Comparison of ENCODE assay signal across 9 cellular contexts in genomic region chr7:80392229-80393169, GRCh38.
DNase-seq lines count a peak whose midpoint lies in the region; ATAC-seq, FAIRE-seq and TF ChIP-seq lines count a peak whose summit lies in the region.
"Had no signal": no experiment of that assay in that cellular context is flagged by ENCODE, and none has a peak within 500 bp of the region (broad histone marks: within the 10 kb centered on the region; RNA-seq: fewer than 3 reads in every experiment).

No MANE protein-coding gene starts in this region.

- H3K4me2 ChIP-seq in HCT116 (ENCODE audit: low read length): no peak overlapping the region

- FAIRE-seq in GM12891 (lab: Jason Lieb, UNC): no peak
- FAIRE-seq: GM18507 had no signal

- TF ChIP-seq CTCF in AG04449 (IDR thresholded peaks at IDR 0.05; ENCODE audit: insufficient read depth, low read length, missing control alignments) (peak; percentile 25), HCT116 (IDR thresholded peaks at IDR 0.05 in 2 of 3, conservative IDR thresholded peaks at IDR 0.05 in 1 of 3; ENCODE audit: borderline replicate concordance in 1 of 3, insufficient read depth in 1 of 3, low read depth in 2 of 3, low read length in 2 of 3) (peak; percentile 27 to 49 (median 48); a peak in 4 of 6 replicates), uterus (IDR thresholded peaks at IDR 0.05) (peak; percentile 32 to 56 (median 48)), WERI-Rb-1 (IDR thresholded peaks at IDR 0.05; ENCODE audit: low read depth, low read length) (no peak)

- peak; percentile 56 for TF ChIP-seq RAD21 in HCT116 (IDR thresholded peaks at IDR 0.05; ENCODE audit: low read depth)

- CTCF ChIA-PET in AG04449 (lab: Yijun Ruan, JAX): interaction anchor here (0.6 to 8.1 kb wide), 45 partner anchors 10 to 558 kb away, joined by 3 to 74 read pairs (median 4); partner anchors contain the start of gene GNAI1
- CTCF ChIA-PET in HCT116 (lab: Charles Lee): interaction anchor here (0.7 to 2.7 kb wide), 13 partner anchors 9 to 333 kb away, joined by 3 to 15 read pairs (median 4); partner anchors contain the start of gene GNAI1

- H3K36me3 ChIP-seq in HCT116 (ENCODE audit: control insufficient read depth in 1 of 2, insufficient read depth in 2 of 2, low read length in 2 of 2) (no peaks in the 10 kb centered on the region), uterus (no peaks in the 10 kb centered on the region), WERI-Rb-1 (no peaks in the 10 kb centered on the region)

- RAD21 ChIA-PET in HCT116 (lab: Charles Lee; ENCODE audit: low non-redundant PET in 1 of 2, low total read pairs in 2 of 2, uncharacterized antibody in 2 of 2, unreplicated experiment in 2 of 2): interaction anchor here in 1 of 2 experiments (1.0 to 1.1 kb wide), 2 partner anchors 257 to 258 kb away, joined by 3 read pairs; partner anchors contain the start of gene GNAI1

- H3K79me2 ChIP-seq in HCT116 (ENCODE audit: insufficient read depth, low read length): no peaks in the 10 kb centered on the region

- ATAC-seq in HCT116 (no peak), HG03039 (IDR thresholded peaks at IDR 0.05; ENCODE audit: unreplicated experiment) (no peak)

- intact Hi-C loops in HCT116 (cut with micrococcal nuclease) (loop anchor here (2.0 to 10.0 kb wide), 2 partner anchors 258 to 328 kb away; partner anchors contain the start of gene GNAI1), uterus (cut with DNase I; ENCODE audit: low total_unique reads) (no loop called here)

- H3K9ac ChIP-seq in HCT116 (ENCODE audit: low read length): no peak overlapping the region

- DNase-seq in AG04449 (ENCODE audit: low read depth, low spot score) (no peak), HCT116 (ENCODE audit: low read depth, low spot score) (peak; percentile 7), SK-N-DZ (ENCODE audit: low spot score) (peak; percentile 12), glomerular visceral epithelial cell (ENCODE audit: extremely low spot score) (peak; percentile 22), uterus (no peak), GM12891 (ENCODE audit: insufficient read length, low spot score) (no peak), WERI-Rb-1 (no peak)

- H3K9me3 ChIP-seq in HCT116 (ENCODE audit: control insufficient read depth in 1 of 2, insufficient read depth in 1 of 2, low read depth in 1 of 2, low read length in 2 of 2) (no peaks in the 10 kb centered on the region), uterus (no peaks in the 10 kb centered on the region), WERI-Rb-1 (ENCODE audit: severe bottlenecking) (no peaks in the 10 kb centered on the region)

- no peaks in the 10 kb centered on the region; a peak in 1 of 4 replicates for H3K4me1 ChIP-seq in HCT116 (ENCODE audit: control insufficient read depth in 1 of 2, insufficient read depth in 2 of 2, low read length in 2 of 2)
- no peaks in the 10 kb centered on the region for H3K4me1 ChIP-seq in uterus

- BruUV-seq in HCT116 (replicated peaks; lab: Mats Ljungman, UMichigan): no TSS peak

- POLR2A ChIA-PET in AG04449 (lab: Yijun Ruan, JAX) (interaction anchor here (0.7 to 1.2 kb wide), 2 partner anchors 258 to 983 kb away, joined by 3 to 4 read pairs; partner anchors contain the start of gene GNAI1), HCT116 (lab: Charles Lee) (no interaction called here)

- H4K20me1 ChIP-seq in HCT116 (ENCODE audit: insufficient read depth): no peaks in the 10 kb centered on the region

- no peaks in the 10 kb centered on the region for H3K27me3 ChIP-seq in HCT116 (ENCODE audit: insufficient read depth, low read length)
- H3K27me3 ChIP-seq in uterus: no peaks in the 10 kb centered on the region
- H3K27me3 ChIP-seq in WERI-Rb-1 (ENCODE audit: insufficient read depth, low read depth, severe bottlenecking): no peaks in the 10 kb centered on the region

- H3K4me3 ChIP-seq in AG04449 (ENCODE audit: low read depth, low read length) (no peak overlapping the region), HCT116 (replicated peaks in 1 of 2; ENCODE audit: low read depth in 1 of 2, low read length in 2 of 2) (no peak overlapping the region), uterus (no peak overlapping the region), WERI-Rb-1 (ENCODE audit: low read depth, low read length) (no peak overlapping the region)

- H3K9me2 ChIP-seq in HCT116 (ENCODE audit: insufficient read depth): no peaks in the 10 kb centered on the region

- H3K27ac ChIP-seq in HCT116 (ENCODE audit: low read depth, low read length) (no peak overlapping the region), uterus (no peak overlapping the region), WERI-Rb-1 (no peak overlapping the region)

- TF ChIP-seq POLR2A in HCT116 (IDR thresholded peaks at IDR 0.05; ENCODE audit: borderline replicate concordance, extremely low read depth, insufficient read depth, insufficient read length): no peak
- no peak for TF ChIP-seq POLR2A in uterus (IDR thresholded peaks at IDR 0.05)
- TF ChIP-seq POLR2A in GM12891 (IDR thresholded peaks at IDR 0.05; ENCODE audit: low read depth, low read length): no peak

- peak overlapping the region; percentile 24 for H2AFZ ChIP-seq in HCT116 (ENCODE audit: low read depth, low read length, poor library complexity, severe bottlenecking)

TF ChIP-seq in HCT116, 20 proteins besides CTCF, POLR2A, EP300 and RAD21:
- TF ChIP-seq YY1 (IDR thresholded peaks at IDR 0.05; ENCODE audit: extremely low read depth, insufficient replicate concordance, low read depth, low read length) (no peak), ZBTB33 (IDR thresholded peaks at IDR 0.05; ENCODE audit: extremely low read depth, insufficient replicate concordance, low read length) (no peak), EZH2 (IDR thresholded peaks at IDR 0.05) (no peak), ZNF274 (IDR thresholded peaks at IDR 0.05; ENCODE audit: low read depth, low read length) (no peak), SIN3A (IDR thresholded peaks at IDR 0.05; ENCODE audit: low read depth) (no peak)
TF ChIP-seq in HCT116: peak in this region for 0.

TF ChIP-seq in GM12891, 5 proteins besides CTCF, POLR2A, EP300 and RAD21:
- TF ChIP-seq POLR2AphosphoS5 (IDR thresholded peaks at IDR 0.05; ENCODE audit: low read depth, low read length) (no peak), POU2F2 (IDR thresholded peaks at IDR 0.05; ENCODE audit: low read depth, low read length) (no peak), TAF1 (IDR thresholded peaks at IDR 0.05; ENCODE audit: low read depth, low read length) (no peak), SPI1 (IDR thresholded peaks at IDR 0.05; ENCODE audit: low read depth, low read length) (no peak), PAX5 (IDR thresholded peaks at IDR 0.05; ENCODE audit: insufficient read depth, low read length, severe bottlenecking) (no peak)

Comparison
In these comparisons a context has a peak if more than half of its experiments do, and no peak if none do; other contexts are left out.
1. DNase-seq: peak in HCT116 (single experiment), SK-N-DZ (single experiment) and glomerular visceral epithelial cell (single experiment); none in AG04449 (single experiment), uterus (0 of 2), GM12891 (single experiment) and WERI-Rb-1 (single experiment).